20 cellular contexts compared by ENCODE assay signal in genomic region chr9:122526602-122527001, GRCh38. TPM values are rescaled to one million over a fixed set of nuclear protein-coding genes. Genes with fewer than 3 reads are reported as not detected.
DNase-seq lines count a peak whose midpoint lies in the region; ATAC-seq lines count a peak whose summit lies in the region.
"Had no signal": no experiment of that assay in that cellular context is flagged by ENCODE, and none has a peak within 500 bp of the region (broad histone marks: within the 10 kb centered on the region; RNA-seq: fewer than 3 reads in every experiment).

No MANE protein-coding gene starts in this region.

- no peaks in the 10 kb centered on the region for H3K4me1 Mint-ChIP-seq in activated CD4-positive, alpha-beta T cell treated with anti-CD3 and anti-CD28 coated beads, Interleukin-2, amount 10 ng/mL, durations not matched to agents 7 days and 5 days
- peaks cover 6% of the 10 kb centered on the region for H3K4me1 Mint-ChIP-seq in stimulated activated effector memory CD8-positive, alpha-beta T cell treated with anti-CD3 and anti-CD28 coated beads, Interleukin-12 subunit alpha, Interleukin-12 subunit beta, amount 100 ng/mL, for 72 hours
- H3K4me1 Mint-ChIP-seq: CD4-positive, CD25-positive, alpha-beta regulatory T cell; H9 had no signal

- peaks cover 11% of the 10 kb centered on the region for H3K27me3 Mint-ChIP-seq in activated CD4-positive, alpha-beta T cell treated with anti-CD3 and anti-CD28 coated beads, Interleukin-2, amount 10 ng/mL, durations not matched to agents 7 days and 5 days

- CTCF ChIA-PET in activated CD4-positive, alpha-beta T cell treated with anti-CD3 and anti-CD28 coated beads, Interleukin-2, amount 10 ng/mL, durations not matched to agents 7 days and 5 days (lab: Charles Lee) = no interaction called here

- H3K9me3 Mint-ChIP-seq in activated CD4-positive, alpha-beta T cell treated with anti-CD3 and anti-CD28 coated beads, Interleukin-2, amount 10 ng/mL, durations not matched to agents 7 days and 5 days = no peaks in the 10 kb centered on the region
- H3K9me3 Mint-ChIP-seq in stimulated activated effector memory CD8-positive, alpha-beta T cell treated with anti-CD3 and anti-CD28 coated beads, Interleukin-12 subunit alpha, Interleukin-12 subunit beta, amount 100 ng/mL, for 72 hours = no peaks in the 10 kb centered on the region

- ATAC-seq in stimulated activated effector memory CD8-positive, alpha-beta T cell treated with anti-CD3 and anti-CD28 coated beads, Interleukin-12 subunit alpha, Interleukin-12 subunit beta, amount 100 ng/mL, for 72 hours = peak; percentile 82

- peak; percentile 39 for DNase-seq in activated CD4-positive, alpha-beta T cell treated with anti-CD3 and anti-CD28 coated beads for 48 hours
- DNase-seq in activated CD4-positive, alpha-beta T cell treated with anti-CD3 and anti-CD28 coated beads, Interleukin-2, amount 10 ng/mL, durations not matched to agents 7 days and 5 days = no peak
- DNase-seq in stimulated activated CD4-positive, alpha-beta T cell treated with anti-CD3 and anti-CD28 coated beads, Interleukin-15, amount 100 ng/mL, for 24 hours = peak; percentile 27
- no peak for DNase-seq in stimulated activated CD4-positive, alpha-beta T cell treated with anti-CD3 and anti-CD28 coated beads, Interleukin-12 subunit alpha, Interleukin-12 subunit beta, amount 100 ng/mL, for 4 hours
- DNase-seq in stimulated activated effector memory CD8-positive, alpha-beta T cell treated with anti-CD3 and anti-CD28 coated beads, Interleukin-12 subunit alpha, Interleukin-12 subunit beta, amount 100 ng/mL, for 72 hours (ENCODE audit: low spot score in 2 of 2) = no peak
- DNase-seq in activated gamma-delta T cell treated with Interleukin-2 at 50 U/mL for 16 hours (no peak), GOT3 (lab: John Stamatoyannopoulos, UW) (no peak)
- DNase-seq: BE2C; CD4-positive, CD25-positive, alpha-beta regulatory T cell; COR-L47; DMS 273 treated with DMSO at 0.1 percent for 48 hours; GDM1; H9; KBM-7; NCI-H1105 treated with DMSO at 0.1 percent for 48 hours; NCI-H1694; NCI-H510A treated with DMSO at 0.1 percent for 48 hours; OCI-M1 had no signal

- no peak overlapping the region for H3K27ac Mint-ChIP-seq in activated CD4-positive, alpha-beta T cell treated with anti-CD3 and anti-CD28 coated beads, Interleukin-2, amount 10 ng/mL, durations not matched to agents 7 days and 5 days
- H3K27ac Mint-ChIP-seq in stimulated activated effector memory CD8-positive, alpha-beta T cell treated with anti-CD3 and anti-CD28 coated beads, Interleukin-12 subunit alpha, Interleukin-12 subunit beta, amount 100 ng/mL, for 72 hours = no peak overlapping the region
- H3K27ac Mint-ChIP-seq: CD4-positive, CD25-positive, alpha-beta regulatory T cell; H9 had no signal

- H3K4me3 Mint-ChIP-seq in activated CD4-positive, alpha-beta T cell treated with anti-CD3 and anti-CD28 coated beads, Interleukin-2, amount 10 ng/mL, durations not matched to agents 7 days and 5 days = no peak overlapping the region
- no peak overlapping the region for H3K4me3 Mint-ChIP-seq in stimulated activated effector memory CD8-positive, alpha-beta T cell treated with anti-CD3 and anti-CD28 coated beads, Interleukin-12 subunit alpha, Interleukin-12 subunit beta, amount 100 ng/mL, for 72 hours
- H3K4me3 Mint-ChIP-seq: CD4-positive, CD25-positive, alpha-beta regulatory T cell; H9 had no signal

- POLR2A ChIA-PET in activated CD4-positive, alpha-beta T cell treated with anti-CD3 and anti-CD28 coated beads, Interleukin-2, amount 10 ng/mL, durations not matched to agents 7 days and 5 days (lab: Charles Lee) = no interaction called here

- peaks cover 2% of the 10 kb centered on the region for H3K9me3 ChIP-seq in iPS-18c (ENCODE audit: control insufficient read depth, insufficient read depth, low read length)
- H3K9me3 ChIP-seq: BE2C had no signal

- H3K36me3 Mint-ChIP-seq in activated CD4-positive, alpha-beta T cell treated with anti-CD3 and anti-CD28 coated beads, Interleukin-2, amount 10 ng/mL, durations not matched to agents 7 days and 5 days (ENCODE audit: low read depth) = no peaks in the 10 kb centered on the region
- no peaks in the 10 kb centered on the region for H3K36me3 Mint-ChIP-seq in stimulated activated effector memory CD8-positive, alpha-beta T cell treated with anti-CD3 and anti-CD28 coated beads, Interleukin-12 subunit alpha, Interleukin-12 subunit beta, amount 100 ng/mL, for 72 hours
- H3K36me3 Mint-ChIP-seq: CD4-positive, CD25-positive, alpha-beta regulatory T cell had no signal

- H3K4me3 ChIP-seq in iPS-18c (ENCODE audit: insufficient read depth, low read depth, low read length) = peak overlapping the region; percentile 20; the same call in 1 of the 2 replicates

RNA-seq across cellular contexts. Expression of gene OR1N1, which starts 0.5 kb away (rescaled TPM):
- not detected for total RNA-seq in activated CD4-positive, alpha-beta T cell treated with anti-CD3 and anti-CD28 coated beads, Interleukin-2, amount 10 ng/mL, durations not matched to agents 7 days and 5 days
- total RNA-seq: CD4-positive, CD25-positive, alpha-beta regulatory T cell; Daoy; H9 had no signal

RNA-seq across cellular contexts. Expression of gene OR1J4, which starts 7.7 kb away (rescaled TPM):
- total RNA-seq in activated CD4-positive, alpha-beta T cell treated with anti-CD3 and anti-CD28 coated beads, Interleukin-2, amount 10 ng/mL, durations not matched to agents 7 days and 5 days = not detected
- total RNA-seq: Daoy, H9 had no signal

RNA-seq across cellular contexts. Expression of gene OR1J2, which starts 16.0 kb away (rescaled TPM):
- total RNA-seq in activated CD4-positive, alpha-beta T cell treated with anti-CD3 and anti-CD28 coated beads, Interleukin-2, amount 10 ng/mL, durations not matched to agents 7 days and 5 days = not detected
- total RNA-seq: Daoy, H9 had no signal

RNA-seq across cellular contexts. Expression of gene OR1N2, which starts 26.3 kb away (rescaled TPM):
- total RNA-seq in activated CD4-positive, alpha-beta T cell treated with anti-CD3 and anti-CD28 coated beads, Interleukin-2, amount 10 ng/mL, durations not matched to agents 7 days and 5 days = not detected
- total RNA-seq: Daoy, H9 had no signal

RNA-seq across cellular contexts. Expression of gene OR1J1, which starts 48.9 kb away (rescaled TPM):
- total RNA-seq in activated CD4-positive, alpha-beta T cell treated with anti-CD3 and anti-CD28 coated beads, Interleukin-2, amount 10 ng/mL, durations not matched to agents 7 days and 5 days = not detected
- total RNA-seq: CD4-positive, CD25-positive, alpha-beta regulatory T cell; Daoy; H9 had no signal

Comparison
In these comparisons a context has a peak if more than half of its experiments do, and no peak if none do; other contexts are left out.
1. DNase-seq: peak in activated CD4-positive, alpha-beta T cell treated with anti-CD3 and anti-CD28 coated beads for 48 hours (single experiment) and stimulated activated CD4-positive, alpha-beta T cell treated with anti-CD3 and anti-CD28 coated beads, Interleukin-15, amount 100 ng/mL, for 24 hours (single experiment); none in activated CD4-positive, alpha-beta T cell treated with anti-CD3 and anti-CD28 coated beads, Interleukin-2, amount 10 ng/mL, durations not matched to agents 7 days and 5 days (single experiment), stimulated activated CD4-positive, alpha-beta T cell treated with anti-CD3 and anti-CD28 coated beads, Interleukin-12 subunit alpha, Interleukin-12 subunit beta, amount 100 ng/mL, for 4 hours (single experiment), stimulated activated effector memory CD8-positive, alpha-beta T cell treated with anti-CD3 and anti-CD28 coated beads, Interleukin-12 subunit alpha, Interleukin-12 subunit beta, amount 100 ng/mL, for 72 hours (0 of 2), activated gamma-delta T cell treated with Interleukin-2 at 50 U/mL for 16 hours (single experiment) and GOT3 (single experiment).